ENCODE assay signal across 11 cellular contexts in genomic region chr14:22781606-22782000, GRCh38. TPM values are rescaled to one million over a fixed set of nuclear protein-coding genes. Genes with fewer than 3 reads are reported as not detected.
DNase-seq lines count a peak whose midpoint lies in the region; ATAC-seq and TF ChIP-seq lines count a peak whose summit lies in the region.
"Had no signal": no experiment of that assay in that cellular context is flagged by ENCODE, and none has a peak within 500 bp of the region (broad histone marks: within the 10 kb centered on the region; RNA-seq: fewer than 3 reads in every experiment).

No MANE protein-coding gene starts in this region.

- ATAC-seq in mucosa of descending colon = no peak
- ATAC-seq: effector memory CD8-positive, alpha-beta T cell had no signal

- H4K20me1 ChIP-seq in smooth muscle cell (ENCODE audit: low read depth) = no peaks in the 10 kb centered on the region

- H3K9me3 ChIP-seq in smooth muscle cell (replicated peaks; ENCODE audit: low read depth) (no peaks in the 10 kb centered on the region), BE2C (no peaks in the 10 kb centered on the region), mucosa of descending colon (no peaks in the 10 kb centered on the region)

- peaks cover 10% of the 10 kb centered on the region for H3K4me1 ChIP-seq in smooth muscle cell (ENCODE audit: low read depth)
- H3K4me1 ChIP-seq in BE2C = no peaks in the 10 kb centered on the region
- H3K4me1 ChIP-seq in mucosa of descending colon (ENCODE audit: low read depth) = no peaks in the 10 kb centered on the region

- no peak overlapping the region for H2AFZ ChIP-seq in smooth muscle cell (ENCODE audit: low read depth)

- H3K36me3 ChIP-seq in smooth muscle cell (ENCODE audit: low read depth) (no peaks in the 10 kb centered on the region), BE2C (no peaks in the 10 kb centered on the region), mucosa of descending colon (ENCODE audit: low read depth) (no peaks in the 10 kb centered on the region)

- H3K27ac ChIP-seq in smooth muscle cell (ENCODE audit: low read depth) = peak overlapping the region; percentile 77

- H3K4me3 ChIP-seq in foreskin fibroblast (ENCODE audit: low read depth in 1 of 2, low read length in 2 of 2) = no peak overlapping the region
- H3K4me3 ChIP-seq in smooth muscle cell = no peak overlapping the region
- H3K4me3 ChIP-seq in BE2C (ENCODE audit: low read depth, low read length) = no peak overlapping the region
- H3K4me3 ChIP-seq in mucosa of descending colon = no peak overlapping the region

- intact Hi-C loops in posterior vena cava (cut with DNase I) (no loop called here), mucosa of descending colon (cut with DNase I, micrococcal nuclease) (no loop called here)

- H3K4me2 ChIP-seq in smooth muscle cell = peak overlapping the region; percentile 56

- no peak overlapping the region for H3K9ac ChIP-seq in smooth muscle cell (ENCODE audit: low read depth)

- H3K79me2 ChIP-seq in smooth muscle cell (ENCODE audit: low read depth) = no peaks in the 10 kb centered on the region

- TF ChIP-seq CTCF in foreskin fibroblast (IDR thresholded peaks at IDR 0.05; ENCODE audit: low read depth, low read length) (no peak), smooth muscle cell (IDR thresholded peaks at IDR 0.05; ENCODE audit: borderline replicate concordance, insufficient read depth, poor library complexity, severe bottlenecking) (no peak), BE2C (IDR thresholded peaks at IDR 0.05; ENCODE audit: low read depth, low read length) (no peak), mucosa of descending colon (IDR thresholded peaks at IDR 0.05) (no peak)

- 16% methylated on average over 1 of the region's 1 CpG for WGBS in smooth muscle cell (ENCODE audit: low lambda C conversion rate)

- H3F3A ChIP-seq in smooth muscle cell (ENCODE audit: low read depth) = peaks cover 28% of the 10 kb centered on the region

- H3K27me3 ChIP-seq in smooth muscle cell (ENCODE audit: low read depth) (no peaks in the 10 kb centered on the region), BE2C (no peaks in the 10 kb centered on the region)

- peak; percentile 27 for DNase-seq in GM04503 (ENCODE audit: low read depth)
- peak; percentile 40 for DNase-seq in SW480 (ENCODE audit: low spot score)
- peak; percentile 26 to 59 for DNase-seq in foreskin fibroblast
- no peak for DNase-seq in smooth muscle cell (lab: John Stamatoyannopoulos, UW; ENCODE audit: unreplicated experiment)
- no peak for DNase-seq in posterior vena cava (ENCODE audit: low spot score)
- no peak for DNase-seq in SW 1271 (lab: John Stamatoyannopoulos, UW)
- DNase-seq in BE2C = no peak
- DNase-seq in mucosa of descending colon = no peak
- DNase-seq: effector memory CD8-positive, alpha-beta T cell; NCI-H1092 treated with DMSO at 0.1 percent for 48 hours; NCI-H446 had no signal

RNA-seq across cellular contexts. Expression of gene OXA1L, which starts 15.1 kb away (rescaled TPM):
- total RNA-seq in smooth muscle cell = 88.8 and 93.8 TPM in 2 replicates
- 55.9 and 69.3 TPM in 2 replicates for polyA plus RNA-seq in smooth muscle cell
- total RNA-seq in posterior vena cava = 10 to 100 TPM; 49.7 to 53.7 TPM
- 147 TPM for polyA plus RNA-seq in BE2C (2012; ENCODE audit: insufficient read depth, insufficient read length, low read depth)
- total RNA-seq in mucosa of descending colon = 100 to 1,000 TPM in 2 of 3 donors, 10 to 100 TPM in 1; 97.1 to 137 (median 115) TPM

RNA-seq across cellular contexts. Expression of gene SLC7A7, which starts 33.6 kb away (rescaled TPM):
- total RNA-seq in smooth muscle cell = 10.3 and 18.5 TPM in 2 replicates
- polyA plus RNA-seq in smooth muscle cell = 10.0 and 14.1 TPM in 2 replicates
- 10 to 100 TPM; 11.4 to 17.5 TPM for total RNA-seq in posterior vena cava
- polyA plus RNA-seq in BE2C (2012; ENCODE audit: insufficient read depth, insufficient read length, low read depth) = 1.1 TPM
- total RNA-seq in mucosa of descending colon = 10 to 100 TPM in 2 of 3 donors, 1 to 10 TPM in 1; 7.6 to 13.7 (median 13.2) TPM

RNA-seq across cellular contexts. Expression of gene MRPL52, which starts 48.1 kb away (rescaled TPM):
- total RNA-seq in smooth muscle cell (85.8 and 220 TPM in 2 replicates), posterior vena cava (10 to 100 TPM; 58.5 to 58.9 TPM), mucosa of descending colon (10 to 100 TPM; 59.1 to 79.1 (median 64.5) TPM)
- 274 and 296 TPM in 2 replicates for polyA plus RNA-seq in smooth muscle cell
- polyA plus RNA-seq in BE2C (2012; ENCODE audit: insufficient read depth, insufficient read length, low read depth) = 324 TPM

RNA-seq across cellular contexts. Expression of gene MMP14, which starts 54.8 kb away (rescaled TPM):
- total RNA-seq in smooth muscle cell = 444 and 491 TPM in 2 replicates
- 52.3 and 58.1 TPM in 2 replicates for polyA plus RNA-seq in smooth muscle cell
- total RNA-seq in posterior vena cava = 100 to 1,000 TPM; 229 to 234 TPM
- 1.6 TPM for polyA plus RNA-seq in BE2C (2012; ENCODE audit: insufficient read depth, insufficient read length, low read depth)
- total RNA-seq in mucosa of descending colon = 100 to 1,000 TPM in 2 of 3 donors, 10 to 100 TPM in 1; 48.1 to 161 (median 104) TPM

Comparison
In these comparisons a context has a peak if more than half of its experiments do, and no peak if none do; other contexts are left out.
1. DNase-seq: peak in GM04503 (single experiment), SW480 (single experiment) and foreskin fibroblast (2 of 2); none in smooth muscle cell (single experiment), posterior vena cava (single experiment), SW 1271 (0 of 2), BE2C (single experiment) and mucosa of descending colon (0 of 3).